7 cellular contexts compared by ENCODE assay signal in the genomic region with DNA sequence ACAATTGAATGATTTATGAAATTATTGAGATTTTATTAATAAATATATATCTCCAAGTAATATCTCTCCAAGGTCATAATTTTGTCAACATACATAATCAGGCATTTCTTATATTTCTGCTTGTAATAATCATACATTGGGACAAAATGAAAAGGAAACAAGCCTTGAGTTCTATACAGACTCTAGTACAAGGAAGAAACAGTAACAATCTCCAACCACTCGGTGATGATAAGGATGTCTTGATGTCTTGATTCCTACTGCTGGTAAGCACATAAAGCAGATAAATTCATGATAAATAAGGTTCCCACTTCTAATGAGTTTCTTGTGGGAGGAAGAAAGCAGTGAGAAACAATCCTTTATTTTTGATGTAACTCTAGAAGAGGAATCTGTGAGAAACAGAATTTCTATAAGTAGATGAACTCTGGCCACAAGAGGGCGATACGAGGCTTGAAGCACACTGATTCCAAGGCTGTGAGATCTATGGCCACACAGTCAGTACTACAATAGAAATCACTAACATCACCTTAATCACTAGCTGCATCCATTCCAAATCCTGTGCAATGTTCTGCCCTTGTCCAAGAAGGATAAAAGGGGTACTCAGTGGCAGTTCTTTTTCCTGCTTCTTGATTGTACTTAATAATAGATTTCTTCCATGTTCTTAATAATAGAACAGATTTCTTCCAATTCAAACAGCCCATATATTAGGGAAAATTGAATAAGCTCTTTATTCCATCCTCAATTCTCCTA. TPM values are rescaled to one million over a fixed set of nuclear protein-coding genes. Genes with fewer than 3 reads are reported as not detected.
DNase-seq lines count a peak whose midpoint lies in the region; ATAC-seq and TF ChIP-seq lines count a peak whose summit lies in the region.

No MANE protein-coding gene starts in this region.

- intact Hi-C loops in esophagus squamous epithelium (cut with DNase I) (loop anchor here (5.0 kb wide), 2 partner anchors 114 to 279 kb away; no protein-coding TSS in a partner anchor), natural killer cell (cut with micrococcal nuclease) (loop anchor here (1.0 kb wide), 3 partner anchors 116 to 504 kb away; no protein-coding TSS in a partner anchor)

- 14 to 21% methylated on average over 3 of the region's 3 CpGs for WGBS in esophagus squamous epithelium, 2 donors

- peaks cover 4 to 8% of the 10 kb centered on the region in 2 donors for H3K27me3 Mint-ChIP-seq in natural killer cell (ENCODE audit: low read depth in 2 of 2)
- H3K27me3 Mint-ChIP-seq in stimulated activated naive B cell treated with anti-CD40 and anti-IgM and Interleukin-4, amounts not matched to agents 10 μg/mL and 1 μg/mL and 100 μg/mL, for 72 hours, result peaks cover 0 to 6% of the 10 kb centered on the region in 2 donors

- H3K27ac ChIP-seq in KMS-11 (no peak overlapping the region), esophagus squamous epithelium (no peak overlapping the region)

- H3K36me3 ChIP-seq in KMS-11 (ENCODE audit: insufficient read depth) (no peaks in the 10 kb centered on the region), esophagus squamous epithelium (no peaks in the 10 kb centered on the region)

- ATAC-seq in GM18519 (IDR thresholded peaks at IDR 0.05; ENCODE audit: low FRiP score, unreplicated experiment), result peak; percentile 61
- ATAC-seq in natural killer cell, result peak; percentile 84 to 95 (median 93)
- peak; percentile 87 to 89 for ATAC-seq in stimulated activated naive B cell treated with anti-CD40 and anti-IgM and Interleukin-4, amounts not matched to agents 10 μg/mL and 1 μg/mL and 100 μg/mL, for 72 hours (replicated peaks)

- H3K79me2 ChIP-seq in KMS-11 (ENCODE audit: insufficient read depth, low read depth), result no peaks in the 10 kb centered on the region

- H3K27ac Mint-ChIP-seq in natural killer cell, result no peak overlapping the region
- no peak overlapping the region for H3K27ac Mint-ChIP-seq in stimulated activated naive B cell treated with anti-CD40 and anti-IgM and Interleukin-4, amounts not matched to agents 10 μg/mL and 1 μg/mL and 100 μg/mL, for 72 hours

- peaks cover 0 to 2% of the 10 kb centered on the region in 2 donors for H3K9me3 Mint-ChIP-seq in natural killer cell
- H3K9me3 Mint-ChIP-seq in stimulated activated naive B cell treated with anti-CD40 and anti-IgM and Interleukin-4, amounts not matched to agents 10 μg/mL and 1 μg/mL and 100 μg/mL, for 72 hours, result peaks cover 10 to 15% of the 10 kb centered on the region in 2 donors

- no peaks in the 10 kb centered on the region for H4K20me1 ChIP-seq in KMS-11 (ENCODE audit: insufficient read depth)

- H3K9me3 ChIP-seq in esophagus squamous epithelium, result peaks cover 0 to 7% (median 0%) of the 10 kb centered on the region in 3 donors

- no peak for TF ChIP-seq POLR2A in esophagus squamous epithelium (IDR thresholded peaks at IDR 0.05)

- H3K27me3 ChIP-seq in KMS-11 (ENCODE audit: insufficient read depth, low read depth) (no peaks in the 10 kb centered on the region), esophagus squamous epithelium (no peaks in the 10 kb centered on the region)

- H3K36me3 Mint-ChIP-seq in natural killer cell, result no peaks in the 10 kb centered on the region
- H3K36me3 Mint-ChIP-seq in stimulated activated naive B cell treated with anti-CD40 and anti-IgM and Interleukin-4, amounts not matched to agents 10 μg/mL and 1 μg/mL and 100 μg/mL, for 72 hours, result peaks cover 8 to 9% of the 10 kb centered on the region in 2 donors

- H2AFZ ChIP-seq in KMS-11 (ENCODE audit: low read depth), result no peak overlapping the region

- H3K4me1 ChIP-seq in KMS-11 (ENCODE audit: low read depth, poor library complexity, severe bottlenecking), result peaks cover 50% of the 10 kb centered on the region
- no peaks in the 10 kb centered on the region for H3K4me1 ChIP-seq in esophagus squamous epithelium

- TF ChIP-seq CTCF in KMS-11 (conservative IDR thresholded peaks at IDR 0.05; ENCODE audit: low read depth, low read length) (peak; percentile 76), esophagus squamous epithelium (IDR thresholded peaks at IDR 0.05) (peak; percentile 59 to 75 (median 71)), natural killer cell (IDR thresholded peaks at IDR 0.05) (peak; percentile 88)

- H3K9ac ChIP-seq in KMS-11, result no peak overlapping the region

- H3K4me3 Mint-ChIP-seq in natural killer cell, result no peak overlapping the region
- H3K4me3 Mint-ChIP-seq in stimulated activated naive B cell treated with anti-CD40 and anti-IgM and Interleukin-4, amounts not matched to agents 10 μg/mL and 1 μg/mL and 100 μg/mL, for 72 hours, result no peak overlapping the region

- DNase-seq in OCI-M1 (lab: John Stamatoyannopoulos, UW) (peak; percentile 88), activated T-cell treated with anti-CD3 and anti-CD28 coated beads for 4 hours (peak; percentile 81), esophagus squamous epithelium (lab: John Stamatoyannopoulos, UW) (no peak), natural killer cell (peak; percentile 48)
- peak; percentile 41 for DNase-seq in stimulated activated naive B cell treated with anti-CD40 and anti-IgM and Interleukin-4, amounts not matched to agents 10 μg/mL and 1 μg/mL and 100 μg/mL, for 72 hours

- peaks cover 0 to 3% of the 10 kb centered on the region in 2 donors for H3K4me1 Mint-ChIP-seq in natural killer cell
- H3K4me1 Mint-ChIP-seq in stimulated activated naive B cell treated with anti-CD40 and anti-IgM and Interleukin-4, amounts not matched to agents 10 μg/mL and 1 μg/mL and 100 μg/mL, for 72 hours, result peaks cover 0 to 6% of the 10 kb centered on the region in 2 donors

- no peak overlapping the region for H3K4me3 ChIP-seq in KMS-11 (IDR thresholded peaks at IDR 0.05; ENCODE audit: insufficient read depth, low read depth, low read length)
- no peak overlapping the region for H3K4me3 ChIP-seq in esophagus squamous epithelium

- H3K4me2 ChIP-seq in KMS-11, result no peak overlapping the region

RNA-seq across cellular contexts. Expression of a gene that starts 41.4 kb away (rescaled TPM):
- total RNA-seq in esophagus squamous epithelium (10 to 100 TPM in 1 of 4 donors, 1 to 10 TPM in 3; 8.7 to 19.5 (median 9.2) TPM), natural killer cell (1 to 10 TPM; 1.7 to 2.9 (median 2.9) TPM)
